In genomic region chr5:74477082-74477453, GRCh38 we compare ENCODE assay signal across 12 cellular contexts.
DNase-seq lines count a peak whose midpoint lies in the region; ATAC-seq, FAIRE-seq and TF ChIP-seq lines count a peak whose summit lies in the region.
"Had no signal": no experiment of that assay in that cellular context is flagged by ENCODE, and none has a peak within 500 bp of the region (broad histone marks: within the 10 kb centered on the region; RNA-seq: fewer than 3 reads in every experiment).

No MANE protein-coding gene starts in this region.

- H3K4me3 ChIP-seq in LNCaP clone FGC (ENCODE audit: low read depth, low read length) (no peak overlapping the region), OCI-LY7 (ENCODE audit: low read depth, low read length, poor library complexity, severe bottlenecking) (no peak overlapping the region), GM12878 (no peak overlapping the region), neural cell (ENCODE audit: low read length) (peak overlapping the region; percentile 56), right cardiac atrium (ENCODE audit: low read length) (no peak overlapping the region)
- H3K4me3 ChIP-seq: A549, GM23338 had no signal

- CTCF ChIA-PET in OCI-LY7 (lab: Charles Lee; ENCODE audit: unreplicated experiment) (no interaction called here), GM12878 (lab: Yijun Ruan, JAX) (no interaction called here)

- no peaks in the 10 kb centered on the region for H3K4me1 Mint-ChIP-seq in CD14-positive monocyte

- H4K20me1 ChIP-seq in OCI-LY7 (ENCODE audit: insufficient read depth, low read length) (no peaks in the 10 kb centered on the region), GM12878 (ENCODE audit: control insufficient read depth, insufficient read depth) (no peaks in the 10 kb centered on the region), neural cell (ENCODE audit: insufficient read depth) (no peaks in the 10 kb centered on the region)

- no peak overlapping the region for H3K9ac ChIP-seq in GM12878 (ENCODE audit: control insufficient read depth, insufficient read depth, low read length)
- peak overlapping the region; percentile 71 for H3K9ac ChIP-seq in neural cell (ENCODE audit: low read length)

- 52% methylated on average over 2 of the region's 2 CpGs for WGBS in GM12878 (ENCODE audit: insufficient coverage, insufficient replicate concordance, low lambda C conversion rate, missing lambda C conversion rate)
- WGBS in right cardiac atrium = 98% methylated on average over 2 of the region's 2 CpGs

- H3K36me3 Mint-ChIP-seq in CD14-positive monocyte = no peaks in the 10 kb centered on the region

- in situ Hi-C loops in GM12878 (cut with MboI) = no loop called here

- no peak for ATAC-seq in GM12878
- no peak for ATAC-seq in right cardiac atrium
- ATAC-seq: A549 had no signal

- no peaks in the 10 kb centered on the region for H3K9me3 ChIP-seq in OCI-LY7 (ENCODE audit: low read length)
- no peaks in the 10 kb centered on the region for H3K9me3 ChIP-seq in GM12878 (replicated peaks; ENCODE audit: control insufficient read depth, insufficient read depth, low read length)
- H3K9me3 ChIP-seq in neural cell (ENCODE audit: low read length) = no peaks in the 10 kb centered on the region
- H3K9me3 ChIP-seq in right cardiac atrium (ENCODE audit: control insufficient read depth, low read length) = no peaks in the 10 kb centered on the region
- H3K9me3 ChIP-seq: A549 had no signal

- H3K27me3 ChIP-seq in GM12878 (replicated peaks in 1 of 2; ENCODE audit: control insufficient read depth in 2 of 2, insufficient read depth in 2 of 2, low read length in 1 of 2) (no peaks in the 10 kb centered on the region), neural cell (ENCODE audit: insufficient read depth, low read depth, low read length) (no peaks in the 10 kb centered on the region), right cardiac atrium (ENCODE audit: control insufficient read depth, insufficient read depth) (no peaks in the 10 kb centered on the region)

- peaks cover 0 to 6% (median 4%) of the 10 kb centered on the region in 3 donors for H3K27me3 Mint-ChIP-seq in CD14-positive monocyte (ENCODE audit: low read depth in 3 of 3)

- no peak for TF ChIP-seq RAD21 in GM12878 (IDR thresholded peaks at IDR 0.05; ENCODE audit: insufficient read depth, low read depth, low read length)
- TF ChIP-seq RAD21 in neural cell (conservative IDR thresholded peaks at IDR 0.05) = no peak

- H3K27ac ChIP-seq in OCI-LY7 (ENCODE audit: low read depth, low read length, poor library complexity, severe bottlenecking) = no peak overlapping the region
- H3K27ac ChIP-seq in GM12878 (ENCODE audit: control insufficient read depth, insufficient read depth) = no peak overlapping the region
- H3K27ac ChIP-seq in neural cell (ENCODE audit: low read length) = peak overlapping the region; percentile 97
- no peak overlapping the region for H3K27ac ChIP-seq in right cardiac atrium (ENCODE audit: low read length)
- H3K27ac ChIP-seq: A549 had no signal

- H3K27ac Mint-ChIP-seq in CD14-positive monocyte = no peak overlapping the region

- H3K4me3 Mint-ChIP-seq in CD14-positive monocyte = no peak overlapping the region

- TF ChIP-seq CTCF in LNCaP clone FGC (IDR thresholded peaks at IDR 0.05; ENCODE audit: control insufficient read depth, extremely low read depth, insufficient read depth) = no peak
- no peak for TF ChIP-seq CTCF in OCI-LY7 (conservative IDR thresholded peaks at IDR 0.05; ENCODE audit: low read length)
- TF ChIP-seq CTCF in GM12878 (IDR thresholded peaks at IDR 0.05 in 2 of 3, conservative IDR thresholded peaks at IDR 0.05 in 1 of 3; ENCODE audit: control insufficient read depth in 2 of 3, extremely low read depth in 1 of 3, insufficient read depth in 1 of 3, low read depth in 3 of 3, low read length in 3 of 3) = no peak
- TF ChIP-seq CTCF in neural cell (IDR thresholded peaks at IDR 0.05; ENCODE audit: poor library complexity, severe bottlenecking) = no peak
- no peak for TF ChIP-seq CTCF in CD14-positive monocyte (IDR thresholded peaks at IDR 0.05)

- intact Hi-C loops in OCI-LY7 (cut with micrococcal nuclease; ENCODE audit: unreplicated experiment) (no loop called here), GM12878 (cut with micrococcal nuclease; ENCODE audit: unreplicated experiment) (no loop called here), CD14-positive monocyte (cut with micrococcal nuclease) (no loop called here), right cardiac atrium (cut with DNase I) (no loop called here)

- no peaks in the 10 kb centered on the region for H3K79me2 ChIP-seq in OCI-LY7 (ENCODE audit: insufficient read depth, low read depth, low read length)
- no peaks in the 10 kb centered on the region for H3K79me2 ChIP-seq in GM12878 (ENCODE audit: control insufficient read depth, insufficient read depth, low read length)
- no peaks in the 10 kb centered on the region for H3K79me2 ChIP-seq in neural cell (replicated peaks; ENCODE audit: insufficient read depth, low read length)

- H3F3A ChIP-seq in neural cell (ENCODE audit: insufficient read depth, low read length, poor library complexity, severe bottlenecking) = peaks cover 7% of the 10 kb centered on the region

- H3K4me2 ChIP-seq in OCI-LY7 (ENCODE audit: low read length) (peak overlapping the region; percentile 34), GM12878 (ENCODE audit: control insufficient read depth, insufficient read depth) (no peak overlapping the region), neural cell (ENCODE audit: low read length) (peak overlapping the region; percentile 65)
- H3K4me2 ChIP-seq: A549 had no signal

- H2AFZ ChIP-seq in OCI-LY7 (ENCODE audit: low read length) (peak overlapping the region; percentile 51; the same call in 1 of the 2 replicates), GM12878 (ENCODE audit: control insufficient read depth, low read depth, low read length) (no peak overlapping the region; the same call in 1 of the 2 replicates), neural cell (ENCODE audit: low read depth, low read length) (no peak overlapping the region)

- POLR2A ChIA-PET in OCI-LY7 (lab: Charles Lee) = interaction anchor here (0.5 to 1.1 kb wide), 2 partner anchors 12 to 225 kb away, joined by 3 to 4 read pairs; no protein-coding TSS in a partner anchor
- POLR2A ChIA-PET in GM12878 (lab: Charles Lee) = no interaction called here

- no peaks in the 10 kb centered on the region for H3K36me3 ChIP-seq in OCI-LY7 (ENCODE audit: insufficient read depth, low read length)
- H3K36me3 ChIP-seq in GM12878 (ENCODE audit: control insufficient read depth in 2 of 2, insufficient read depth in 2 of 2, low read length in 1 of 2) = no peaks in the 10 kb centered on the region
- H3K36me3 ChIP-seq in neural cell (ENCODE audit: insufficient read depth, low read length) = no peaks in the 10 kb centered on the region

- H3K4me1 ChIP-seq in OCI-LY7 (ENCODE audit: insufficient read depth, low read length, poor library complexity, severe bottlenecking) = peaks cover 56% of the 10 kb centered on the region
- peaks cover 7% of the 10 kb centered on the region; the same call in 1 of the 2 replicates for H3K4me1 ChIP-seq in GM12878 (ENCODE audit: control insufficient read depth, insufficient read depth, low read length)
- H3K4me1 ChIP-seq in right cardiac atrium (ENCODE audit: control insufficient read depth, insufficient read depth, low read length) = no peaks in the 10 kb centered on the region
- H3K4me1 ChIP-seq: A549 had no signal

- TF ChIP-seq EP300 in GM12878 (IDR thresholded peaks at IDR 0.05; ENCODE audit: borderline replicate concordance in 1 of 2, control insufficient read depth in 1 of 2, low read depth in 2 of 2, low read length in 2 of 2) (no peak), neural cell (conservative IDR thresholded peaks at IDR 0.05; ENCODE audit: poor library complexity, severe bottlenecking) (no peak)

- RAD21 ChIA-PET in GM12878 (lab: Charles Lee; ENCODE audit: unreplicated experiment) = no interaction called here

- BruUV-seq in OCI-LY7 (replicated peaks; lab: Mats Ljungman, UMichigan) (no TSS peak), GM12878 (replicated peaks; lab: Mats Ljungman, UMichigan) (no TSS peak)

- H3K9me2 ChIP-seq in OCI-LY7 (ENCODE audit: insufficient read depth, low read length) = no peaks in the 10 kb centered on the region
- no peaks in the 10 kb centered on the region for H3K9me2 ChIP-seq in neural cell (ENCODE audit: insufficient read depth, low read length)

- FAIRE-seq in GM12878 (lab: Jason Lieb, UNC) = no peak
- FAIRE-seq: A549 had no signal

- no peak for TF ChIP-seq POLR2A in GM12878 (IDR thresholded peaks at IDR 0.05; ENCODE audit: low read depth, low read length)

- peak; percentile 36 for DNase-seq in LNCaP clone FGC (ENCODE audit: low read depth)
- DNase-seq in OCI-LY7 (ENCODE audit: low spot score) = no peak
- DNase-seq in GM12878 (ENCODE audit: low read depth, low spot score) = no peak
- DNase-seq in NOMO-1 treated with DMSO at 0.1 percent for 48 hours (lab: John Stamatoyannopoulos, UW; ENCODE audit: unreplicated experiment) = no peak
- no peak for DNase-seq in CD14-positive monocyte (ENCODE audit: low spot score)
- no peak for DNase-seq in right cardiac atrium
- DNase-seq: DMS53, H7, IMR-90 had no signal

- no peaks in the 10 kb centered on the region for H3K9me3 Mint-ChIP-seq in CD14-positive monocyte
- H3K9me3 Mint-ChIP-seq: GM23338 had no signal

- SMC1A ChIA-PET in GM12878 (lab: Charles Lee; ENCODE audit: uncharacterized antibody, unreplicated experiment) = interaction anchor here (0.7 kb wide), 1 partner anchor 107 kb away, joined by 3 read pairs; no protein-coding TSS in a partner anchor

TF ChIP-seq in GM12878, 131 proteins besides CTCF, POLR2A, EP300 and RAD21 (continues in another document):
- TF ChIP-seq MTA2 (IDR thresholded peaks at IDR 0.05; ENCODE audit: low read depth) (no peak), GATAD2B (conservative IDR thresholded peaks at IDR 0.05; ENCODE audit: low read depth) (no peak), TCF7 (IDR thresholded peaks at IDR 0.05; ENCODE audit: borderline replicate concordance) (peak; percentile 44; the same call in 1 of the 2 replicates)

TF ChIP-seq in neural cell, 6 proteins besides CTCF, POLR2A, EP300 and RAD21 (continues in another document):
- no peak for TF ChIP-seq SMC3 (conservative IDR thresholded peaks at IDR 0.05; ENCODE audit: poor library complexity)
- no peak for TF ChIP-seq TAF1 (IDR thresholded peaks at IDR 0.05; ENCODE audit: low read depth)
- no peak for TF ChIP-seq EZH2 (IDR thresholded peaks at IDR 0.05; ENCODE audit: borderline replicate concordance, insufficient read depth, low read length, poor library complexity, severe bottlenecking)
